25 cellular contexts compared by ENCODE assay signal in the genomic region with DNA sequence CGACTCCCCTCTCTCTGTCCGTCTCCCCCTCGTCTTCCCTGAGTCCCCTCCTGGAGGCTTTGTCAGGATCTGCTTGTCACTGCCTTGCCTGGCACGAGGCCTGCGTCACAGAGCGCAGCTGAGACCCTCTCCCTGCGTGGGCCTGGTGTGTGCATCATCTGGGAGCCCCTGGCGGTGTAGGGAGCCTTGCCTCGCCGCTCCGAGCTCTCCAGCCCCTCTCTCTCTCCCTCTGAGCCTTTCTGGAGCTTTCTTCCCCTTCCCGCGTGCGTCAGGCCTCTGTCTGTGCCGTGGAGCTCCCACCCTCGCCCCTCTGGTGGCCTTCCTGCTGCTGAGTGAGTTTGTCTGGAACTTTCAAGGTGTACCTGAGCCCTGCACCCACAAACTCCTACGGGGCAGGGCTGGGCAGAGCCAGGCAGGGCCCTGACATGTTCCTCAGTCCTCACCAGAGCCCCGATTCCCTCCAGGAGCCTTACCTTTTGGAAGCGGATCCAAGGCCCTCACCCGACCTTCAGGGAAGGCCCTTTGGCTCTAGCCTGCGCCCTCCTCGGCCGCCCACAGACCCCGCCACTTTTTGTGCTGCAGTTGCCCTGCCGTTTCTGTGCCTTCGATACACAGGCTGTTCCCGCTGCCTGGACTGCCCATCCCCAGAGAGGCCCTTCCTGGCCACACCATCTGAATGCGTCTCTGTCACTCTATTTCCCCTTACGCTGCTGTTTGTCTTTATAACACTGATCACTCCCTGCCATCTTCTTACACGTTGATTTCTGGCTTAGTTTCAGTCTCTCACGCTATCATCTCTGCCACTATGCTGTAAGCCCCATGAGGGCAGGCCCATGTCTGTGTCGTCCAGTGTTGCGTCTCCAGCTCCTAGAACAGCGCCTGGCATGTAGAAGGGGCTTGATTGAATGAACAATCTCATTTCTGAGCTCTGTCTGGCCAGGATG.
"Had no signal": no experiment of that assay in that cellular context is flagged by ENCODE, and none has a peak within 500 bp of the region (broad histone marks: within the 10 kb centered on the region; RNA-seq: fewer than 3 reads in every experiment).

No MANE protein-coding gene starts in this region.

- H3K27ac ChIP-seq: brain microvascular endothelial cell, epithelial cell of prostate, left lung, suprapubic skin, tibial artery had no signal

- H3K9me3 ChIP-seq: left lung, suprapubic skin, tibial artery had no signal

- H3K36me3 ChIP-seq: brain microvascular endothelial cell, left lung, suprapubic skin, tibial artery had no signal

- H3K4me3 ChIP-seq: left lung, smooth muscle cell, suprapubic skin, tibial artery had no signal

- FAIRE-seq: astrocyte, frontal cortex, islet of Langerhans had no signal

- DNase-seq: activated CD4-positive, alpha-beta memory T cell treated with anti-CD3 and anti-CD28 coated beads, Interleukin-2, amount 10 ng/mL, durations not matched to agents 7 days and 5 days; activated CD4-positive, alpha-beta T cell treated with anti-CD3 and anti-CD28 coated beads for 1 hour; activated CD4-positive, alpha-beta T cell treated with anti-CD3 and anti-CD28 coated beads, Interleukin-2, amount 10 ng/mL, durations not matched to agents 7 days and 5 days; activated CD8-positive, alpha-beta memory T cell treated with anti-CD3 and anti-CD28 coated beads, Interleukin-2, amount 50 U/mL, for 48 hours; activated gamma-delta T cell; activated naive CD4-positive, alpha-beta T cell treated with anti-CD3 and anti-CD28 coated beads, Interleukin-2, amount 10 ng/mL, durations not matched to agents 7 days and 5 days; activated T-cell treated with anti-CD3 and anti-CD28 coated beads, Interleukin-2, amount 50 U/mL, for 24 hours; amniotic stem cell; brain microvascular endothelial cell; caudate nucleus; midbrain; naive thymus-derived CD4-positive, alpha-beta T cell; stimulated activated CD4-positive, alpha-beta T cell treated with anti-CD3 and anti-CD28 coated beads, Interleukin-1b, Interleukin-23, amount 100 ng/mL, for 48 hours; stimulated activated CD4-positive, alpha-beta T cell treated with anti-CD3 and anti-CD28 coated beads, Interleukin-4, amount 100 ng/mL, for 4 hours; stimulated activated CD8-positive, alpha-beta memory T cell treated with anti-CD3 and anti-CD28 coated beads, Interleukin-4, amount 100 ng/mL, for 48 hours; stimulated activated naive B cell treated with anti-CD40 and anti-IgM and Interleukin-4, amounts not matched to agents 10 μg/mL and 1 μg/mL and 100 μg/mL, for 72 hours; T-helper 2 cell; tibial artery had no signal

- H3K4me2 ChIP-seq: smooth muscle cell had no signal
